8 cellular contexts compared by ENCODE assay signal in genomic region chr3:196711838-196712513, GRCh38. TPM values are rescaled to one million over a fixed set of nuclear protein-coding genes. Genes with fewer than 3 reads are reported as not detected.
DNase-seq lines count a peak whose midpoint lies in the region; TF ChIP-seq lines count a peak whose summit lies in the region.

Gene CEP19, minus strand, starts transcription at chr3:196712250. Its CDS starts 3,593 bp downstream, at chr3:196708657.
Gene PIGX, plus strand, starts transcription at chr3:196712377.

- no peak within 1 kb of the TSS for H3K18ac ChIP-seq in H9 (ENCODE audit: insufficient read length, low read depth, low read length)

- no peak within 1 kb of the TSS for H3T11ph ChIP-seq in H9 (ENCODE audit: low read length)

- no peaks in the 10 kb centered on the region for H3K23me2 ChIP-seq in H9 (ENCODE audit: insufficient read length, low read depth, low read length, poor library complexity, severe bottlenecking)

- H3K9ac ChIP-seq in H9 (ENCODE audit: extremely low read depth, insufficient read length, low read length), result peak within 1 kb of the TSS; percentile 42

- peak within 1 kb of the TSS in 2 of 3 experiments; percentile 49 to 77; a peak in 3 of 7 replicates for H3K27ac Mint-ChIP-seq in H9

- H3K4ac ChIP-seq in H9 (ENCODE audit: low read depth, low read length), result no peak within 1 kb of the TSS

- no peaks in the 10 kb centered on the region for H4K20me1 ChIP-seq in H9 (ENCODE audit: control insufficient read depth, insufficient read depth, insufficient read length)

- H2BK15ac ChIP-seq in H9 (ENCODE audit: low read depth, low read length), result no peak within 1 kb of the TSS

- H3K79me1 ChIP-seq in H9 (ENCODE audit: insufficient read depth, low read depth, low read length, poor library complexity, severe bottlenecking), result no peaks in the 10 kb centered on the region

- H3K4me1 ChIP-seq in H9 (ENCODE audit: insufficient read depth, low read length), result no peaks in the 10 kb centered on the region
- peaks cover 42 to 49% of the 10 kb centered on the region in 2 experiments for H3K4me1 ChIP-seq in neutrophil (ENCODE audit: control insufficient read depth in 1 of 2, insufficient read depth in 1 of 2, low read depth in 1 of 2, low read length in 1 of 2)

- no peak within 1 kb of the TSS for H4K5ac ChIP-seq in H9 (ENCODE audit: insufficient read length, low read depth, low read length)

- in situ Hi-C loops in G401 (cut with HindIII; ENCODE audit: low sequenced_read_pairs), result no loop called here

- H3K27ac ChIP-seq in H9 (ENCODE audit: insufficient read length, low read depth, low read length), result no peak within 1 kb of the TSS
- peak within 1 kb of the TSS; percentile 96 for H3K27ac ChIP-seq in neutrophil
- H3K27ac ChIP-seq in substantia nigra (ENCODE audit: low read depth, low read length, poor library complexity, severe bottlenecking), result peak within 1 kb of the TSS; percentile 88

- peak within 1 kb of the TSS; percentile 69 for H3K4me2 ChIP-seq in H9 (ENCODE audit: insufficient read depth, insufficient read length, low read length)

- no peaks in the 10 kb centered on the region for H3K9me3 Mint-ChIP-seq in H9

- no peak within 1 kb of the TSS for H4K91ac ChIP-seq in H9 (ENCODE audit: insufficient read length, low read depth, low read length)

- TF ChIP-seq CTCF in H9 (conservative IDR thresholded peaks at IDR 0.05) (0 out of 3 replicates have a peak, but pooled peaks have one; percentile 14), neutrophil (IDR thresholded peaks at IDR 0.05) (peak; percentile 58)

- H3K4me1 Mint-ChIP-seq in H9, result peaks cover 8 to 9% of the 10 kb centered on the region in 2 experiments

- H3K27me3 Mint-ChIP-seq in H9 (ENCODE audit: low read depth), result peaks cover 9% of the 10 kb centered on the region

- no peak within 1 kb of the TSS for H2BK120ac ChIP-seq in H9 (ENCODE audit: low read depth, low read length, poor library complexity, severe bottlenecking)

- H3K36me3 Mint-ChIP-seq in H9 (ENCODE audit: insufficient read depth in 1 of 3, low read depth in 3 of 3), result no peaks in the 10 kb centered on the region

- no peak within 1 kb of the TSS for H3K56ac ChIP-seq in H9 (ENCODE audit: insufficient read length, low read depth, low read length)

- H2AK5ac ChIP-seq in H9 (ENCODE audit: insufficient read length, low read length), result no peak within 1 kb of the TSS

- no peak within 1 kb of the TSS for H2BK5ac ChIP-seq in H9 (ENCODE audit: insufficient read length, low read length)

- H3K36me3 ChIP-seq in MG63 (peaks cover 3% of the 10 kb centered on the region), neutrophil (peaks cover 10% of the 10 kb centered on the region)

- peak within 1 kb of the TSS; percentile 81 to 93 for H3K4me3 Mint-ChIP-seq in H9

- no peaks in the 10 kb centered on the region for H3K27me3 ChIP-seq in H9 (ENCODE audit: insufficient read depth, low read length)
- no peaks in the 10 kb centered on the region for H3K27me3 ChIP-seq in MG63
- H3K27me3 ChIP-seq in neutrophil, result no peaks in the 10 kb centered on the region

- H4K8ac ChIP-seq in H9 (replicated peaks; ENCODE audit: insufficient read length, low read depth, low read length), result no peak within 1 kb of the TSS

- no peak within 1 kb of the TSS for H3K23ac ChIP-seq in H9 (ENCODE audit: insufficient read length, low read depth, low read length)

- no CpG with 5 or more reads among the region's 68 CpGs for WGBS in H9 (ENCODE audit: extremely low coverage, insufficient read length, low lambda C conversion rate)

- no peak within 1 kb of the TSS for H2AFZ ChIP-seq in H9 (ENCODE audit: low read length)

- H2BK12ac ChIP-seq in H9 (ENCODE audit: insufficient read length, low read depth, low read length), result no peak within 1 kb of the TSS

- H3K4me3 ChIP-seq in MG63 (peak within 1 kb of the TSS; percentile 98), neutrophil (ENCODE audit: low read depth in 1 of 2, low read length in 1 of 2) (peak within 1 kb of the TSS; percentile 82 to 90)

- H3K79me2 ChIP-seq in H9 (ENCODE audit: insufficient read depth, low read length), result no peaks in the 10 kb centered on the region

- H2BK20ac ChIP-seq in H9 (ENCODE audit: low read depth, low read length, poor library complexity, severe bottlenecking), result no peak within 1 kb of the TSS

- H3K9me3 ChIP-seq in H9 (ENCODE audit: control insufficient read depth, low read depth, low read length) (no peaks in the 10 kb centered on the region), MG63 (no peaks in the 10 kb centered on the region), neutrophil (no peaks in the 10 kb centered on the region)

- DNase-seq in G401 (ENCODE audit: low spot score) (peak; percentile 85), H9 (peak; percentile 66), MG63 (peak; percentile 82), SHP77 (lab: John Stamatoyannopoulos, UW) (peak; percentile 1 to 56), foreskin melanocyte (peak; percentile 74), substantia nigra (lab: John Stamatoyannopoulos, UW) (peak; percentile 36 to 95 (median 82))
- DNase-seq in activated gamma-delta T cell treated with anti-CD3 and anti-CD28 coated beads, Interleukin-2, amount 50 U/mL, for 16 hours (ENCODE audit: low read depth), result peak; percentile 89

- H3K14ac ChIP-seq in H9 (ENCODE audit: insufficient read depth, low read length), result peak within 1 kb of the TSS; percentile 17; the same call in 1 of the 2 replicates

RNA-seq across cellular contexts. Expression of gene CEP19, which starts in this region (rescaled TPM):
- total RNA-seq in G401 (2014; rRNA removed; shearing (Covaris generic)), result 4.4 and 8.7 TPM in 2 replicates
- total RNA-seq in H9 (2021), result 1.2 and 1.3 TPM in 2 replicates
- total RNA-seq in MG63 (2014; rRNA removed; shearing (Covaris generic); ENCODE audit: low replicate concordance), result 3.5 and 16.5 TPM in 2 replicates

RNA-seq across cellular contexts. Expression of gene PIGX, which starts in this region (rescaled TPM):
- 21.7 and 22.0 TPM in 2 replicates for total RNA-seq in G401 (2014; rRNA removed; shearing (Covaris generic))
- total RNA-seq in H9 (2021), result 18.1 and 20.0 TPM in 2 replicates
- total RNA-seq in MG63 (2014; rRNA removed; shearing (Covaris generic); ENCODE audit: low replicate concordance), result 47.7 and 58.7 TPM in 2 replicates

Comparison
In these comparisons a context has a peak if more than half of its experiments do, and no peak if none do; other contexts are left out.
1. DNase-seq: peak in every context shown above with its lines; median percentile 89 in activated gamma-delta T cell treated with anti-CD3 and anti-CD28 coated beads, Interleukin-2, amount 50 U/mL, for 16 hours; 85 in G401; 82 in MG63; 82 in substantia nigra; 74 in foreskin melanocyte; 66 in H9; 28 in SHP77.